13 cellular contexts compared by ENCODE assay signal in genomic region chr6:35214869-35215664, GRCh38. TPM values are rescaled to one million over a fixed set of nuclear protein-coding genes. Genes with fewer than 3 reads are reported as not detected.
DNase-seq lines count a peak whose midpoint lies in the region; ATAC-seq and TF ChIP-seq lines count a peak whose summit lies in the region.
"Had no signal": no experiment of that assay in that cellular context is flagged by ENCODE, and none has a peak within 500 bp of the region (broad histone marks: within the 10 kb centered on the region; RNA-seq: fewer than 3 reads in every experiment).

No MANE protein-coding gene starts in this region.

- H3K79me1 ChIP-seq in mesendoderm (ENCODE audit: low read length): no peaks in the 10 kb centered on the region

- TF ChIP-seq CTCF in breast epithelium (IDR thresholded peaks at IDR 0.05) (no peak), mammary epithelial cell (conservative IDR thresholded peaks at IDR 0.05 in 1 of 2, IDR thresholded peaks at IDR 0.05 in 1 of 2; ENCODE audit: extremely low read depth in 1 of 2, insufficient read depth in 1 of 2, low read depth in 1 of 2, low read length in 2 of 2) (no peak)

- no peaks in the 10 kb centered on the region for H3K9me3 Mint-ChIP-seq in effector memory CD8-positive, alpha-beta T cell
- H3K9me3 Mint-ChIP-seq: activated naive CD4-positive, alpha-beta T cell treated with anti-CD3 and anti-CD28 coated beads for 36 hours had no signal

- ATAC-seq in effector memory CD8-positive, alpha-beta T cell (replicated peaks): no peak
- no peak for ATAC-seq in HG03175 (IDR thresholded peaks at IDR 0.05; ENCODE audit: unreplicated experiment)
- ATAC-seq in GM21526 (IDR thresholded peaks at IDR 0.05; ENCODE audit: low FRiP score, unreplicated experiment): no peak

- H3K27me3 ChIP-seq in breast epithelium (peaks cover 6 to 18% of the 10 kb centered on the region in 2 donors), mammary epithelial cell (ENCODE audit: insufficient read depth, low read length) (peaks cover 13% of the 10 kb centered on the region), mesendoderm (ENCODE audit: insufficient read depth, low read length, poor library complexity) (peaks cover 19% of the 10 kb centered on the region)

- H2BK15ac ChIP-seq in mesendoderm (replicated peaks; ENCODE audit: low read depth): no peak overlapping the region

- H2BK5ac ChIP-seq in mesendoderm (ENCODE audit: low read length): no peak overlapping the region

- intact Hi-C loops in breast epithelium (cut with DNase I; ENCODE audit: low total_unique reads) (no loop called here), mammary epithelial cell (cut with micrococcal nuclease) (no loop called here)

- no peak overlapping the region for H2BK120ac ChIP-seq in mesendoderm (ENCODE audit: low read depth, low read length)

- no peaks in the 10 kb centered on the region for H4K20me1 ChIP-seq in mammary epithelial cell (ENCODE audit: insufficient read depth, low read length)

- no peak overlapping the region for H4K5ac ChIP-seq in mesendoderm (ENCODE audit: low read length)

- H3K27ac ChIP-seq in breast epithelium (no peak overlapping the region), mammary epithelial cell (ENCODE audit: insufficient read depth, low read depth, low read length) (no peak overlapping the region), mesendoderm (ENCODE audit: low read depth, low read length) (no peak overlapping the region), urinary bladder (ENCODE audit: low read depth) (no peak overlapping the region)
- H3K27ac ChIP-seq: epithelial cell of prostate, upper lobe of left lung had no signal

- in situ Hi-C loops in mammary epithelial cell (cut with MboI; ENCODE audit: low sequenced_read_pairs in 2 of 2): no loop called here

- H3K4me1 Mint-ChIP-seq in effector memory CD8-positive, alpha-beta T cell (ENCODE audit: low read depth in 2 of 2): peaks cover 4 to 5% of the 10 kb centered on the region in 2 donors

- peaks cover 84 to 88% of the 10 kb centered on the region in 2 donors for H3K27me3 Mint-ChIP-seq in effector memory CD8-positive, alpha-beta T cell

- no peak overlapping the region for H3K23ac ChIP-seq in mesendoderm (ENCODE audit: low read length)

- no peak overlapping the region for H3K27ac Mint-ChIP-seq in effector memory CD8-positive, alpha-beta T cell
- H3K27ac Mint-ChIP-seq: activated naive CD4-positive, alpha-beta T cell treated with anti-CD3 and anti-CD28 coated beads for 36 hours had no signal

- H3K4me2 ChIP-seq in mammary epithelial cell (ENCODE audit: insufficient read depth, low read depth, low read length) (no peak overlapping the region), mesendoderm (ENCODE audit: low read length) (peak overlapping the region; percentile 86)

- H3K9me3 ChIP-seq in breast epithelium: no peaks in the 10 kb centered on the region
- H3K9me3 ChIP-seq in mammary epithelial cell (replicated peaks; ENCODE audit: insufficient read depth, low read length): no peaks in the 10 kb centered on the region
- H3K9me3 ChIP-seq: BE2C, upper lobe of left lung had no signal

- H3K9ac ChIP-seq in mammary epithelial cell (ENCODE audit: insufficient read depth, low read length) (no peak overlapping the region), mesendoderm (ENCODE audit: low read length) (no peak overlapping the region)

- no peak overlapping the region for H3K18ac ChIP-seq in mesendoderm (ENCODE audit: low read length)

- H3K79me2 ChIP-seq in mammary epithelial cell (ENCODE audit: insufficient read depth, low read length): no peaks in the 10 kb centered on the region
- no peaks in the 10 kb centered on the region for H3K79me2 ChIP-seq in mesendoderm (ENCODE audit: control insufficient read depth, insufficient read depth, low read length)

- H3K4ac ChIP-seq in mesendoderm (ENCODE audit: low read depth, low read length): no peak overlapping the region

- peak overlapping the region in 2 of 3 donors; percentile 46 to 81 for H3K4me3 ChIP-seq in breast epithelium
- no peak overlapping the region for H3K4me3 ChIP-seq in mammary epithelial cell (replicated peaks in 1 of 3; ENCODE audit: insufficient read depth in 1 of 3, low read depth in 2 of 3, low read length in 3 of 3)
- no peak overlapping the region for H3K4me3 ChIP-seq in mesendoderm (ENCODE audit: low read length)
- H3K4me3 ChIP-seq in urinary bladder (ENCODE audit: low read depth, low read length): peak overlapping the region; percentile 44

- peak overlapping the region; percentile 61 to 62 for H3K4me3 Mint-ChIP-seq in effector memory CD8-positive, alpha-beta T cell
- H3K4me3 Mint-ChIP-seq: activated naive CD4-positive, alpha-beta T cell treated with anti-CD3 and anti-CD28 coated beads for 36 hours had no signal

- H3K4me1 ChIP-seq in breast epithelium: peaks cover 4 to 14% of the 10 kb centered on the region in 2 donors
- peaks cover 3% of the 10 kb centered on the region for H3K4me1 ChIP-seq in mammary epithelial cell (ENCODE audit: insufficient read depth, low read length)
- H3K4me1 ChIP-seq in mesendoderm (ENCODE audit: control insufficient read depth, low read depth, low read length): peaks cover 11% of the 10 kb centered on the region
- peaks cover 2% of the 10 kb centered on the region for H3K4me1 ChIP-seq in urinary bladder (ENCODE audit: insufficient read depth)
- H3K4me1 ChIP-seq: BE2C had no signal

- H2AFZ ChIP-seq in mammary epithelial cell (ENCODE audit: low read depth, low read length): no peak overlapping the region

- DNase-seq in breast epithelium (ENCODE audit: low spot score in 2 of 2): no peak
- DNase-seq in mammary epithelial cell: no peak
- DNase-seq in effector memory CD8-positive, alpha-beta T cell: no peak
- peak; percentile 44 for DNase-seq in mesendoderm
- DNase-seq in NCI-H82 treated with DMSO at 0.1 percent for 48 hours (lab: John Stamatoyannopoulos, UW; ENCODE audit: unreplicated experiment): no peak
- DNase-seq: activated naive CD4-positive, alpha-beta T cell treated with anti-CD3 and anti-CD28 coated beads for 36 hours; stimulated activated CD4-positive, alpha-beta T cell treated with anti-CD3 and anti-CD28 coated beads, Interleukin-4, amount 100 ng/mL, for 24 hours had no signal

- BruUV-seq in mammary epithelial cell (replicated peaks; lab: Mats Ljungman, UMichigan): no TSS peak

- no peak overlapping the region for H3K56ac ChIP-seq in mesendoderm (ENCODE audit: low read length)

- H3K36me3 ChIP-seq in breast epithelium (no peaks in the 10 kb centered on the region), mammary epithelial cell (ENCODE audit: insufficient read depth, low read length) (no peaks in the 10 kb centered on the region), mesendoderm (ENCODE audit: control insufficient read depth, insufficient read depth, low read length) (no peaks in the 10 kb centered on the region), urinary bladder (ENCODE audit: insufficient read depth) (no peaks in the 10 kb centered on the region)
- H3K36me3 ChIP-seq: BE2C, upper lobe of left lung had no signal

- H2AK5ac ChIP-seq in mesendoderm (ENCODE audit: low read length): no peak overlapping the region

- CTCF ChIA-PET in mammary epithelial cell (lab: Charles Lee; ENCODE audit: low non-redundant PET): no interaction called here

- 90% methylated on average over 16 of the region's 18 CpGs for WGBS in mammary epithelial cell (ENCODE audit: low coverage, missing lambda C conversion rate)
- WGBS in mesendoderm (ENCODE audit: extremely low coverage, insufficient coverage, low lambda C conversion rate): no CpG with 5 or more reads among the region's 18 CpGs
- 24% methylated on average over 18 of the region's 18 CpGs for WGBS in urinary bladder

- no peak overlapping the region for H4K8ac ChIP-seq in mesendoderm (ENCODE audit: low read depth, low read length)

- no peak for TF ChIP-seq POLR2A in breast epithelium (IDR thresholded peaks at IDR 0.05)

- dilution Hi-C loops in mammary epithelial cell (cut with HindIII; ENCODE audit: low sequenced_read_pairs): no loop called here

- H3K36me3 Mint-ChIP-seq in effector memory CD8-positive, alpha-beta T cell (ENCODE audit: insufficient read depth): peaks cover 2% of the 10 kb centered on the region

RNA-seq across cellular contexts. Expression of gene SCUBE3, which starts 1.3 kb away (rescaled TPM):
- total RNA-seq in breast epithelium (under 1 TPM; under 0.01 to 0.33 (median under 0.01) TPM), mammary epithelial cell (under 1 TPM; under 0.01 to 0.19 TPM), urinary bladder (3.9 TPM)
- polyA plus RNA-seq in mammary epithelial cell (0.06 TPM), urinary bladder (8.4 TPM)
- polyA minus RNA-seq in mammary epithelial cell: not detected
- polyA plus RNA-seq in mesendoderm (2013, experiment 1 of 2): 0.60 TPM
- 0.53 TPM for polyA plus RNA-seq in mesendoderm (2013, experiment 2 of 2)
- total RNA-seq: activated naive CD4-positive, alpha-beta T cell treated with anti-CD3 and anti-CD28 coated beads for 36 hours had no signal

RNA-seq across cellular contexts. Expression of gene ZNF76, which starts 44.5 kb away (rescaled TPM):
- total RNA-seq in breast epithelium (10 to 100 TPM; 32.3 to 53.0 (median 46.9) TPM), mammary epithelial cell (10 to 100 TPM; 18.8 to 21.9 TPM), urinary bladder (14.5 TPM)
- polyA plus RNA-seq in mammary epithelial cell (13.2 TPM), urinary bladder (27.8 TPM)
- 44.4 TPM for polyA minus RNA-seq in mammary epithelial cell
- 7.4 TPM for polyA plus RNA-seq in mesendoderm (2013, experiment 1 of 2)
- polyA plus RNA-seq in mesendoderm (2013, experiment 2 of 2): 7.5 TPM

Comparison
In these comparisons a context has a peak if more than half of its experiments do, and no peak if none do; other contexts are left out.
1. H3K4me3 ChIP-seq: peak in breast epithelium (2 of 3) and urinary bladder (single experiment); none in mammary epithelial cell (0 of 3) and mesendoderm (single experiment).